Comparison of ENCODE assay signal across 26 cellular contexts in the genomic region with DNA sequence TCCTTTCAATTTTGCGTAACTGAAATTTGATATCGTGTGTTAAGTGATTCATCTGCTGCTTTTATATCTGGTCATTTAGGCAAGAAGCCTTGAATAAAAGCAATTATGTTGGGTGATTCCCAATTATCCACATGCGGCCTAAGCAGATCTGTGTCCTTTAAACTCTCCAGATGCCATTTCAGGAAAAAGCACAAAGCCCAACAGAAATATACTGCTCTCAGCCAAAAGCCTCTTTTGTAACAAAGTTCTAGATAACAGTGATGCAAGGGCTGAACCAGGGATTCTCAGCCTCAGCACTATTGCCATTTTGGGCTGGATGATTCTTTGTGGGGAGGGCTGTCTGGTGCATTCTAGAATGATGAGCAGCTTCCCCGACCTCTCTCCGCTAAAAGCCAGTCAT.
DNase-seq lines count a peak whose midpoint lies in the region; ATAC-seq and TF ChIP-seq lines count a peak whose summit lies in the region.
"Had no signal": no experiment of that assay in that cellular context is flagged by ENCODE, and none has a peak within 500 bp of the region (broad histone marks: within the 10 kb centered on the region; RNA-seq: fewer than 3 reads in every experiment).

No MANE protein-coding gene starts in this region.

- H3K4me1 ChIP-seq in aorta (ENCODE audit: control insufficient read depth in 1 of 2, insufficient read depth in 2 of 2, low read length in 2 of 2) (no peaks in the 10 kb centered on the region), esophagus squamous epithelium (no peaks in the 10 kb centered on the region)
- H3K4me1 ChIP-seq: adrenal gland, heart right ventricle, psoas muscle, upper lobe of left lung had no signal

- no peak for TF ChIP-seq POLR2A in esophagus squamous epithelium (IDR thresholded peaks at IDR 0.05)

- peak; percentile 55 for DNase-seq in NCI-H82 (lab: John Stamatoyannopoulos, UW)
- no peak for DNase-seq in NCI-H82 treated with DMSO at 0.1 percent for 48 hours (lab: John Stamatoyannopoulos, UW; ENCODE audit: unreplicated experiment)
- peak; percentile 13 for DNase-seq in NCI-H345 treated with DMSO at 0.1 percent for 48 hours (lab: John Stamatoyannopoulos, UW; ENCODE audit: unreplicated experiment)
- DNase-seq in astrocyte of the cerebellum (ENCODE audit: low read depth) = peak; percentile 35
- no peak for DNase-seq in aorta
- DNase-seq in midbrain (lab: John Stamatoyannopoulos, UW) = no peak
- DNase-seq in esophagus squamous epithelium (lab: John Stamatoyannopoulos, UW) = no peak
- no peak for DNase-seq in posterior cingulate gyrus
- DNase-seq: activated CD4-positive, alpha-beta T cell treated with anti-CD3 and anti-CD28 coated beads for 36 hours; activated naive CD4-positive, alpha-beta T cell; activated T-cell treated with anti-CD3 and anti-CD28 coated beads, Interleukin-2, amount 50 U/mL, for 48 hours; adrenal gland; AML-193; caudate nucleus; dermis blood vessel endothelial cell; DMS79 treated with DMSO at 0.1 percent for 48 hours; heart right ventricle; left colon; MG63; NCI-H187 treated with DMSO at 0.1 percent for 48 hours; NCI-H510A treated with DMSO at 0.1 percent for 48 hours; psoas muscle; upper lobe of left lung had no signal

- H3K36me3 ChIP-seq in aorta (ENCODE audit: control insufficient read depth in 1 of 2, insufficient read depth in 2 of 2, low read length in 1 of 2) (no peaks in the 10 kb centered on the region), esophagus squamous epithelium (no peaks in the 10 kb centered on the region)
- H3K36me3 ChIP-seq: adrenal gland, heart right ventricle, MG63, upper lobe of left lung had no signal

- WGBS in aorta, 2 donors = 78 to 88% methylated on average over 5 of the region's 5 CpGs
- WGBS in esophagus squamous epithelium, 2 donors = 64 to 70% methylated on average over 4 to 5 of the region's 5 CpGs

- in situ Hi-C loops in astrocyte of the cerebellum (cut with HindIII; ENCODE audit: low sequenced_read_pairs) = loop anchor here (25.0 kb wide), 1 partner anchor 1190 kb away; no protein-coding TSS in a partner anchor

- no peak for TF ChIP-seq CTCF in astrocyte of the cerebellum (IDR thresholded peaks at IDR 0.05; ENCODE audit: low read depth, low read length, missing control alignments)
- no peak for TF ChIP-seq CTCF in esophagus squamous epithelium (IDR thresholded peaks at IDR 0.05)

- H3K9me3 ChIP-seq in aorta (ENCODE audit: control insufficient read depth, low read length) (no peaks in the 10 kb centered on the region), esophagus squamous epithelium (no peaks in the 10 kb centered on the region)
- H3K9me3 ChIP-seq: adrenal gland, MG63, psoas muscle, upper lobe of left lung had no signal

- intact Hi-C loops in aorta (cut with DNase I) (no loop called here), esophagus squamous epithelium (cut with DNase I) (no loop called here), posterior cingulate gyrus (cut with DNase I) (no loop called here)

- no peak overlapping the region for H3K27ac ChIP-seq in aorta (ENCODE audit: low read depth in 1 of 2, low read length in 2 of 2)
- H3K27ac ChIP-seq in esophagus squamous epithelium = no peak overlapping the region
- H3K27ac ChIP-seq: 22Rv1, adrenal gland, heart right ventricle, psoas muscle, upper lobe of left lung had no signal

- H3K27me3 ChIP-seq in aorta (ENCODE audit: control insufficient read depth in 1 of 2, insufficient read depth in 2 of 2, low read length in 1 of 2) (no peaks in the 10 kb centered on the region), esophagus squamous epithelium (no peaks in the 10 kb centered on the region)
- H3K27me3 ChIP-seq: adrenal gland, heart right ventricle, upper lobe of left lung had no signal

- peak; percentile 61 for ATAC-seq in aorta (ENCODE audit: low FRiP score)
- ATAC-seq: activated CD4-positive, alpha-beta T cell treated with anti-CD3 and anti-CD28 coated beads for 36 hours; GM12878; heart right ventricle; K562; left colon; psoas muscle had no signal

- no peak overlapping the region for H3K4me3 ChIP-seq in astrocyte of the cerebellum (ENCODE audit: low read depth, low read length)
- no peak overlapping the region for H3K4me3 ChIP-seq in aorta (ENCODE audit: low read length in 2 of 2)
- H3K4me3 ChIP-seq in esophagus squamous epithelium = no peak overlapping the region
- H3K4me3 ChIP-seq: adrenal gland, GM12878, heart right ventricle, K562, MG63, psoas muscle, upper lobe of left lung had no signal

Comparison
In these comparisons a context has a peak if more than half of its experiments do, and no peak if none do; other contexts are left out.
1. DNase-seq: peak in NCI-H82 (single experiment), NCI-H345 treated with DMSO at 0.1 percent for 48 hours (single experiment) and astrocyte of the cerebellum (single experiment); none in NCI-H82 treated with DMSO at 0.1 percent for 48 hours (single experiment), aorta (0 of 2), midbrain (single experiment), esophagus squamous epithelium (single experiment) and posterior cingulate gyrus (0 of 10).